In genomic region chr2:232816656-232817055, GRCh38 we compare ENCODE assay signal across 28 cellular contexts. TPM values are rescaled to one million over a fixed set of nuclear protein-coding genes. Genes with fewer than 3 reads are reported as not detected.
DNase-seq lines count a peak whose midpoint lies in the region.
"Had no signal": no experiment of that assay in that cellular context is flagged by ENCODE, and none has a peak within 500 bp of the region (broad histone marks: within the 10 kb centered on the region; RNA-seq: fewer than 3 reads in every experiment).

No MANE protein-coding gene starts in this region.

- no peak overlapping the region for H3K4me3 Mint-ChIP-seq in T-helper 2 cell treated with Interferon-gamma antibody and Interleukin-4, amounts not matched to agents 5 μg/mL and 100 μg/mL, for 36 hours
- H3K4me3 Mint-ChIP-seq: activated CD4-positive, alpha-beta memory T cell treated with anti-CD3 and anti-CD28 coated beads, Interleukin-2, amount 10 ng/mL, durations not matched to agents 7 days and 5 days; brain; CD4-positive, alpha-beta T cell; naive thymus-derived CD4-positive, alpha-beta T cell; type B pancreatic cell had no signal

- H3K36me3 Mint-ChIP-seq in T-helper 2 cell treated with Interferon-gamma antibody and Interleukin-4, amounts not matched to agents 5 μg/mL and 100 μg/mL, for 36 hours (ENCODE audit: low read depth) = peaks cover 49% of the 10 kb centered on the region

- no peaks in the 10 kb centered on the region for H3K9me3 Mint-ChIP-seq in T-helper 2 cell treated with Interferon-gamma antibody and Interleukin-4, amounts not matched to agents 5 μg/mL and 100 μg/mL, for 36 hours
- H3K9me3 Mint-ChIP-seq: activated CD4-positive, alpha-beta memory T cell treated with anti-CD3 and anti-CD28 coated beads, Interleukin-2, amount 10 ng/mL, durations not matched to agents 7 days and 5 days; brain; CD4-positive, alpha-beta T cell; naive thymus-derived CD4-positive, alpha-beta T cell; type B pancreatic cell had no signal

- peaks cover 3% of the 10 kb centered on the region for H3K4me1 Mint-ChIP-seq in T-helper 2 cell treated with Interferon-gamma antibody and Interleukin-4, amounts not matched to agents 5 μg/mL and 100 μg/mL, for 36 hours (ENCODE audit: low read depth)
- H3K4me1 Mint-ChIP-seq: brain had no signal

- no peak overlapping the region for H3K27ac Mint-ChIP-seq in T-helper 2 cell treated with Interferon-gamma antibody and Interleukin-4, amounts not matched to agents 5 μg/mL and 100 μg/mL, for 36 hours
- H3K27ac Mint-ChIP-seq: activated CD4-positive, alpha-beta memory T cell treated with anti-CD3 and anti-CD28 coated beads, Interleukin-2, amount 10 ng/mL, durations not matched to agents 7 days and 5 days; CD4-positive, alpha-beta T cell; type B pancreatic cell had no signal

- H3K27me3 Mint-ChIP-seq in T-helper 2 cell treated with Interferon-gamma antibody and Interleukin-4, amounts not matched to agents 5 μg/mL and 100 μg/mL, for 36 hours (ENCODE audit: low read depth) = no peaks in the 10 kb centered on the region
- H3K27me3 Mint-ChIP-seq: activated CD4-positive, alpha-beta memory T cell treated with anti-CD3 and anti-CD28 coated beads, Interleukin-2, amount 10 ng/mL, durations not matched to agents 7 days and 5 days; CD4-positive, alpha-beta T cell; naive thymus-derived CD4-positive, alpha-beta T cell; type B pancreatic cell had no signal

- DNase-seq in NCI-H2107 treated with DMSO at 0.1 percent for 48 hours (lab: John Stamatoyannopoulos, UW; ENCODE audit: unreplicated experiment) = peak; percentile 73
- DNase-seq in NCI-H2107 (lab: John Stamatoyannopoulos, UW) = no peak
- DNase-seq in NCI-H187 treated with DMSO at 0.1 percent for 48 hours (lab: John Stamatoyannopoulos, UW) = peak; percentile 31
- peak; percentile 22 for DNase-seq in kidney tubule cell (ENCODE audit: low spot score)
- peak; percentile 54 for DNase-seq in renal cortical epithelial cell (ENCODE audit: low read depth)
- no peak for DNase-seq in GM03348 (ENCODE audit: low spot score)
- no peak for DNase-seq in T-helper 2 cell treated with Interferon-gamma antibody and Interleukin-4, amounts not matched to agents 5 μg/mL and 100 μg/mL, for 36 hours (ENCODE audit: low spot score)
- DNase-seq in NCI-H526 (lab: John Stamatoyannopoulos, UW) = no peak
- DNase-seq: activated CD4-positive, alpha-beta memory T cell treated with anti-CD3 and anti-CD28 coated beads, Interleukin-2, amount 10 ng/mL, durations not matched to agents 7 days and 5 days; activated T-cell treated with anti-CD3 and anti-CD28 coated beads, Interleukin-2, amount 50 U/mL, for 1 hour; CD4-positive, alpha-beta T cell; KG1; kidney; MM.1S; naive thymus-derived CD4-positive, alpha-beta T cell; NCI-H146; NCI-H2227 treated with DMSO at 0.1 percent for 48 hours; NCI-H774; PC-3; SIG-M5; stimulated activated CD4-positive, alpha-beta T cell treated with anti-CD3 and anti-CD28 coated beads, Interleukin-15, amount 100 ng/mL, for 24 hours had no signal

RNA-seq across cellular contexts. Expression of gene KCNJ13, which starts 40.3 kb away (rescaled TPM):
- 0.20 TPM in 1 of 2 replicates, not detected in the other for total RNA-seq in renal cortical epithelial cell
- total RNA-seq: A172; activated CD4-positive, alpha-beta memory T cell treated with anti-CD3 and anti-CD28 coated beads, Interleukin-2, amount 10 ng/mL, durations not matched to agents 7 days and 5 days; CD4-positive, alpha-beta T cell; chondrocyte; HT1080; kidney; mesenteric fat pad; naive thymus-derived CD4-positive, alpha-beta T cell; osteocyte; PC-3 had no signal

RNA-seq across cellular contexts. Expression of gene SNORC, which starts 53.4 kb away (rescaled TPM):
- total RNA-seq in renal cortical epithelial cell = 0.69 and 2.1 TPM in 2 replicates

Comparison
In these comparisons a context has a peak if more than half of its experiments do, and no peak if none do; other contexts are left out.
1. DNase-seq: peak in NCI-H2107 treated with DMSO at 0.1 percent for 48 hours (single experiment), NCI-H187 treated with DMSO at 0.1 percent for 48 hours (single experiment), kidney tubule cell (single experiment) and renal cortical epithelial cell (single experiment); none in NCI-H2107 (single experiment), GM03348 (single experiment), T-helper 2 cell treated with Interferon-gamma antibody and Interleukin-4, amounts not matched to agents 5 μg/mL and 100 μg/mL, for 36 hours (single experiment) and NCI-H526 (0 of 2).